Comparison of ENCODE assay signal across 25 cellular contexts in genomic region chr3:166531730-166532129, GRCh38.
"Had no signal": no experiment of that assay in that cellular context is flagged by ENCODE, and none has a peak within 500 bp of the region (broad histone marks: within the 10 kb centered on the region; RNA-seq: fewer than 3 reads in every experiment).

No MANE protein-coding gene starts in this region.

- DNase-seq: activated CD4-positive, alpha-beta memory T cell treated with anti-CD3 and anti-CD28 coated beads, Interleukin-2, amount 10 ng/mL, durations not matched to agents 7 days and 5 days; activated CD4-positive, alpha-beta T cell treated with anti-CD3 and anti-CD28 coated beads for 36 hours; activated CD4-positive, alpha-beta T cell treated with anti-CD3 and anti-CD28 coated beads, Interleukin-2, amount 50 U/mL, for 1 hour; activated gamma-delta T cell; activated naive CD4-positive, alpha-beta T cell treated with anti-CD3 and anti-CD28 coated beads for 36 hours; activated T-cell treated with anti-CD3 and anti-CD28 coated beads for 4 hours; activated T-cell treated with anti-CD3 and anti-CD28 coated beads, Interleukin-2, amount 50 U/mL, for 48 hours; brain microvascular endothelial cell; cerebellar nuclear complex; KG1; NCI-H1092; NCI-H1436; NCI-H187; NCI-H2171; NCI-H226; NCI-H526; NCI-H82; OCI-M1; RPMI8226; T-cell; T-helper 2 cell; T1000; WERI-Rb-1 had no signal

- H3K4me3 ChIP-seq: cardiac muscle cell, SK-N-MC had no signal

- H3K36me3 ChIP-seq: brain microvascular endothelial cell, cardiac muscle cell, WERI-Rb-1 had no signal

- H3K27ac ChIP-seq: brain microvascular endothelial cell, cardiac muscle cell, SK-N-MC, WERI-Rb-1 had no signal
